ENCODE assay signal across 1 cellular context in genomic region chr3:57661404-57661803, GRCh38.
A peak's percentile ranks its signal among the peaks of the same experiment; 100 is the strongest.
TF ChIP-seq lines count a peak whose summit lies in the region.

No MANE protein-coding gene starts in this region.

TF ChIP-seq in K562, 482 proteins besides CTCF, POLR2A, EP300 and RAD21 (continues in another document):
- TF ChIP-seq MBD2 (IDR thresholded peaks at IDR 0.05; ENCODE audit: borderline replicate concordance, low read depth), result no peak
- TF ChIP-seq SREBF1 (IDR thresholded peaks at IDR 0.05; ENCODE audit: borderline replicate concordance, low read depth, low read length), result no peak
- TF ChIP-seq ZNF316 (IDR thresholded peaks at IDR 0.05), result peak; percentile 85
- TF ChIP-seq ZBTB7A (IDR thresholded peaks at IDR 0.05; ENCODE audit: borderline replicate concordance, control insufficient read depth, low read depth, low read length), result no peak
- no peak for TF ChIP-seq ZSCAN29 (IDR thresholded peaks at IDR 0.05)
- TF ChIP-seq KLF16 (IDR thresholded peaks at IDR 0.05), result no peak
- peak; percentile 75 for TF ChIP-seq CEBPB (tag; IDR thresholded peaks at IDR 0.05)
- TF ChIP-seq FOXP1 (CRISPR knock-in tag; IDR thresholded peaks at IDR 0.05), result no peak
- no peak for TF ChIP-seq THRA (IDR thresholded peaks at IDR 0.05)
- no peak for TF ChIP-seq THRB (CRISPR knock-in tag; conservative IDR thresholded peaks at IDR 0.05)
- no peak for TF ChIP-seq CEBPG (CRISPR knock-in tag; IDR thresholded peaks at IDR 0.05)
- peak; percentile 16 to 20; a peak in 1 of 4 replicates for TF ChIP-seq CEBPG (tag; conservative IDR thresholded peaks at IDR 0.05 in 1 of 2, IDR thresholded peaks at IDR 0.05 in 1 of 2)
- TF ChIP-seq TCFL5 (CRISPR knock-in tag; conservative IDR thresholded peaks at IDR 0.05), result no peak
- peak; percentile 64 for TF ChIP-seq C11orf30 (IDR thresholded peaks at IDR 0.05; ENCODE audit: low read depth)
- no peak for TF ChIP-seq ZNF3 (CRISPR knock-in tag; IDR thresholded peaks at IDR 0.05)
- TF ChIP-seq SAFB2 (IDR thresholded peaks at IDR 0.05; ENCODE audit: borderline replicate concordance, low read depth, low read length, severe bottlenecking), result no peak
- no peak for TF ChIP-seq AFF1 (IDR thresholded peaks at IDR 0.05; ENCODE audit: low read depth in 1 of 2, partially characterized antibody in 2 of 2)
- TF ChIP-seq SMARCE1 (IDR thresholded peaks at IDR 0.05), result no peak
- TF ChIP-seq MAFG (tag; conservative IDR thresholded peaks at IDR 0.05), result peak; percentile 78
- no peak for TF ChIP-seq TAF7 (tag; IDR thresholded peaks at IDR 0.05)
- TF ChIP-seq XRCC3 (IDR thresholded peaks at IDR 0.05), result no peak
- TF ChIP-seq ZNF79 (CRISPR knock-in tag; IDR thresholded peaks at IDR 0.05; ENCODE audit: low read depth), result no peak
- no peak for TF ChIP-seq ZMIZ1 (IDR thresholded peaks at IDR 0.05; ENCODE audit: low read depth in 2 of 2, low read length in 2 of 2)
- TF ChIP-seq MAX (CRISPR knock-in tag; IDR thresholded peaks at IDR 0.05), result no peak
- TF ChIP-seq ATF3 (IDR thresholded peaks at IDR 0.05), result peak; percentile 18; the same call in 1 of the 2 replicates
- no peak for TF ChIP-seq ATF3 (CRISPR knock-in tag; conservative IDR thresholded peaks at IDR 0.05)
- TF ChIP-seq CREB3 (tag; conservative IDR thresholded peaks at IDR 0.05; ENCODE audit: low read depth), result no peak
- no peak for TF ChIP-seq SAP30 (IDR thresholded peaks at IDR 0.05; ENCODE audit: borderline replicate concordance, insufficient read depth, low read depth, low read length, poor library complexity, severe bottlenecking)
- no peak for TF ChIP-seq PBX2 (CRISPR knock-in tag; IDR thresholded peaks at IDR 0.05; ENCODE audit: low read depth)
- no peak for TF ChIP-seq PBX2 (tag; conservative IDR thresholded peaks at IDR 0.05; ENCODE audit: low read depth)
- TF ChIP-seq GTF3C2 (IDR thresholded peaks at IDR 0.05; ENCODE audit: borderline replicate concordance, extremely low read depth, insufficient read length), result no peak
- peak; percentile 24; the same call in 1 of the 2 replicates for TF ChIP-seq NFE2 (IDR thresholded peaks at IDR 0.05; ENCODE audit: low read depth)
- no peak for TF ChIP-seq FOSL1 (tag; conservative IDR thresholded peaks at IDR 0.05)
- no peak for TF ChIP-seq CTCFL (IDR thresholded peaks at IDR 0.05; ENCODE audit: borderline replicate concordance, insufficient read depth, low read depth, low read length, poor library complexity, severe bottlenecking)
- TF ChIP-seq HDAC3 (IDR thresholded peaks at IDR 0.05; ENCODE audit: borderline replicate concordance, partially characterized antibody), result no peak
- no peak for TF ChIP-seq NFE2L1 (tag; IDR thresholded peaks at IDR 0.05; ENCODE audit: borderline replicate concordance, low read depth)
- TF ChIP-seq ZBTB34 (CRISPR knock-in tag; IDR thresholded peaks at IDR 0.05), result no peak
- TF ChIP-seq STAG1 (CRISPR knock-in tag; IDR thresholded peaks at IDR 0.05; ENCODE audit: borderline replicate concordance), result no peak
- no peak for TF ChIP-seq FOXJ2 (tag; IDR thresholded peaks at IDR 0.05)
